In genomic region chr16:68022728-68023537, GRCh38 we compare ENCODE assay signal across 8 cellular contexts.
DNase-seq lines count a peak whose midpoint lies in the region; ATAC-seq and TF ChIP-seq lines count a peak whose summit lies in the region.

Gene DDX28, minus strand, starts transcription at chr16:68023232. Its CDS starts 30 bp downstream, at chr16:68023202.
Gene DUS2, plus strand, starts transcription at chr16:68023284. Its CDS starts 14,740 bp downstream, at chr16:68038024.

- peak; percentile 78 for ATAC-seq in HG03442 (IDR thresholded peaks at IDR 0.05; ENCODE audit: unreplicated experiment)

- peak; percentile 80 for TF ChIP-seq POLR2A in GM19099 (IDR thresholded peaks at IDR 0.05; ENCODE audit: extremely low read depth, insufficient read length, low read depth)

- H3K27me3 ChIP-seq in layer of hippocampus (ENCODE audit: control insufficient read depth, insufficient read depth, low read length) = no peaks in the 10 kb centered on the region

- no peak for TF ChIP-seq CTCF in choroid plexus epithelial cell (conservative IDR thresholded peaks at IDR 0.05; ENCODE audit: low read depth, low read length)

- peak within 1 kb of the TSS; percentile 99 for H3K4me3 ChIP-seq in choroid plexus epithelial cell (ENCODE audit: low read depth, low read length)

- peak within 1 kb of the TSS; percentile 88 for H3K27ac ChIP-seq in layer of hippocampus (ENCODE audit: low read depth, low read length)

- peak; percentile 96 for DNase-seq in Ammon's horn (ENCODE audit: low spot score)
- DNase-seq in NCI-H526 treated with DMSO at 0.1 percent for 48 hours (lab: John Stamatoyannopoulos, UW) = peak; percentile 33
- peak; percentile 96 for DNase-seq in activated CD4-positive, alpha-beta T cell treated with anti-CD3 and anti-CD28 coated beads for 48 hours
- peak; percentile 94 for DNase-seq in choroid plexus epithelial cell (ENCODE audit: low read depth)
- DNase-seq in stimulated activated CD4-positive, alpha-beta T cell treated with anti-CD3 and anti-CD28 coated beads, Interleukin-1b, Interleukin-23, amount 100 ng/mL, for 1 hour (ENCODE audit: low read depth in 2 of 2) = peak; percentile 82 to 91

Comparison
In these comparisons a context has a peak if more than half of its experiments do, and no peak if none do; other contexts are left out.
1. Peak in every context shown above with its lines: DNase-seq, ATAC-seq, H3K4me3 ChIP-seq and H3K27ac ChIP-seq.
2. DNase-seq: peak in every context shown above with its lines; median percentile 96 in Ammon's horn; 96 in activated CD4-positive, alpha-beta T cell treated with anti-CD3 and anti-CD28 coated beads for 48 hours; 94 in choroid plexus epithelial cell; 86 in stimulated activated CD4-positive, alpha-beta T cell treated with anti-CD3 and anti-CD28 coated beads, Interleukin-1b, Interleukin-23, amount 100 ng/mL, for 1 hour; 33 in NCI-H526 treated with DMSO at 0.1 percent for 48 hours.